In genomic region chr7:80923211-80923612, GRCh38 we compare ENCODE assay signal across 15 cellular contexts. TPM values are rescaled to one million over a fixed set of nuclear protein-coding genes. Genes with fewer than 3 reads are reported as not detected.
DNase-seq lines count a peak whose midpoint lies in the region; TF ChIP-seq lines count a peak whose summit lies in the region.
"Had no signal": no experiment of that assay in that cellular context is flagged by ENCODE, and none has a peak within 500 bp of the region (broad histone marks: within the 10 kb centered on the region; RNA-seq: fewer than 3 reads in every experiment).

No MANE protein-coding gene starts in this region.

- no peaks in the 10 kb centered on the region for H3K27me3 Mint-ChIP-seq in osteocyte (ENCODE audit: unreplicated experiment)

- H3K9me3 ChIP-seq in A673 (ENCODE audit: low read depth, low read length, poor library complexity, severe bottlenecking), result no peaks in the 10 kb centered on the region
- no peaks in the 10 kb centered on the region for H3K9me3 ChIP-seq in colonic mucosa
- H3K9me3 ChIP-seq: suprapubic skin had no signal

- H3K27ac Mint-ChIP-seq in osteocyte (ENCODE audit: unreplicated experiment), result no peak overlapping the region
- H3K27ac Mint-ChIP-seq: activated T-helper 17 cell treated with anti-CD3 and anti-CD28 coated beads, Interleukin-2, amount 50 U/mL, for 72 hours had no signal

- H3K4me1 Mint-ChIP-seq in osteocyte (ENCODE audit: unreplicated experiment), result peaks cover 22% of the 10 kb centered on the region
- H3K4me1 Mint-ChIP-seq: activated T-helper 17 cell treated with anti-CD3 and anti-CD28 coated beads, Interleukin-2, amount 50 U/mL, for 72 hours had no signal

- H3K36me3 Mint-ChIP-seq in osteocyte (ENCODE audit: unreplicated experiment), result no peaks in the 10 kb centered on the region

- no peak overlapping the region for H3K9ac ChIP-seq in colonic mucosa (ENCODE audit: low read depth in 2 of 2, low read length in 2 of 2)

- H3K36me3 ChIP-seq in A673 (ENCODE audit: insufficient read depth, low read length, poor library complexity, severe bottlenecking) (no peaks in the 10 kb centered on the region), colonic mucosa (no peaks in the 10 kb centered on the region)
- H3K36me3 ChIP-seq: suprapubic skin had no signal

- POLR2A ChIA-PET in A673 (lab: Charles Lee; ENCODE audit: low non-redundant PET), result no interaction called here

- BruUV-seq in A673 (replicated peaks; lab: Mats Ljungman, UMichigan), result no TSS peak

- CTCF ChIA-PET in A673 (lab: Charles Lee), result no interaction called here

- no peak overlapping the region for H3K4me3 Mint-ChIP-seq in osteocyte (ENCODE audit: unreplicated experiment)
- H3K4me3 Mint-ChIP-seq: activated T-helper 17 cell treated with anti-CD3 and anti-CD28 coated beads, Interleukin-2, amount 50 U/mL, for 72 hours had no signal

- peaks cover 9% of the 10 kb centered on the region for H3K4me1 ChIP-seq in A673 (ENCODE audit: insufficient read depth, low read length, poor library complexity, severe bottlenecking)
- H3K4me1 ChIP-seq in colonic mucosa, result peaks cover 6% of the 10 kb centered on the region

- DNase-seq in A673 (ENCODE audit: low spot score), result peak; percentile 35
- DNase-seq in NCI-H1105 (lab: John Stamatoyannopoulos, UW), result peak; percentile 86
- peak; percentile 89 for DNase-seq in NCI-H345 (lab: John Stamatoyannopoulos, UW)
- DNase-seq in colonic mucosa, result no peak
- no peak for DNase-seq in iPS-NIHi11 (ENCODE audit: low spot score)
- DNase-seq in osteocyte (ENCODE audit: extremely low spot score, unreplicated experiment), result no peak
- DNase-seq in cerebellum (ENCODE audit: low spot score), result no peak
- DNase-seq in stimulated activated naive CD4-positive, alpha-beta T cell (lab: John Stamatoyannopoulos, UW), result no peak
- DNase-seq: ACHN; activated CD4-positive, alpha-beta T cell treated with anti-CD3 and anti-CD28 coated beads, Interleukin-2, amount 50 U/mL, for 48 hours; aorta; occipital lobe; T-helper 9 cell had no signal

- H3K4me3 ChIP-seq in A673 (ENCODE audit: low read depth, low read length, poor library complexity, severe bottlenecking), result no peak overlapping the region
- H3K4me3 ChIP-seq in colonic mucosa, result no peak overlapping the region
- H3K4me3 ChIP-seq: suprapubic skin had no signal

- TF ChIP-seq CTCF in A673 (conservative IDR thresholded peaks at IDR 0.05; ENCODE audit: low read depth, low read length) (no peak), colonic mucosa (IDR thresholded peaks at IDR 0.05) (no peak), osteocyte (IDR thresholded peaks at IDR 0.05) (no peak)

- intact Hi-C loops in A673 (cut with micrococcal nuclease; ENCODE audit: unreplicated experiment), result no loop called here
- intact Hi-C loops in colonic mucosa (cut with DNase I), result no loop called here

- H3K27ac ChIP-seq in A673 (ENCODE audit: low read depth, low read length, poor library complexity, severe bottlenecking), result no peak overlapping the region
- peak overlapping the region; percentile 87 for H3K27ac ChIP-seq in colonic mucosa
- H3K27ac ChIP-seq: suprapubic skin had no signal

- no peaks in the 10 kb centered on the region for H3K9me3 Mint-ChIP-seq in osteocyte (ENCODE audit: unreplicated experiment)

- H3K27me3 ChIP-seq in A673 (replicated peaks; ENCODE audit: insufficient read depth, low read depth, low read length, poor library complexity), result no peaks in the 10 kb centered on the region
- H3K27me3 ChIP-seq in colonic mucosa, result no peaks in the 10 kb centered on the region
- H3K27me3 ChIP-seq: suprapubic skin had no signal

RNA-seq across cellular contexts. Expression of gene SEMA3C, which starts 4.4 kb away (rescaled TPM):
- total RNA-seq in A673 (2021), result 12.4 and 13.3 TPM in 2 replicates
- 100 to 1,000 TPM in 1 of 2 donors, 10 to 100 TPM in 1; 41.9 to 103 TPM for total RNA-seq in colonic mucosa
- total RNA-seq in osteocyte, result 74.1 and 77.5 TPM in 2 replicates
- 33.2 TPM for total RNA-seq in cerebellum
- total RNA-seq: activated T-helper 17 cell treated with anti-CD3 and anti-CD28 coated beads, Interleukin-2, amount 50 U/mL, for 72 hours had no signal

Comparison
In these comparisons a context has a peak if more than half of its experiments do, and no peak if none do; other contexts are left out.
1. DNase-seq: peak in A673 (single experiment), NCI-H1105 (single experiment) and NCI-H345 (single experiment); none in colonic mucosa (single experiment), iPS-NIHi11 (single experiment), osteocyte (single experiment), cerebellum (single experiment) and stimulated activated naive CD4-positive, alpha-beta T cell (0 of 6).